8 cellular contexts compared by ENCODE assay signal in genomic region chr9:136842380-136842948, GRCh38. TPM values are rescaled to one million over a fixed set of nuclear protein-coding genes. Genes with fewer than 3 reads are reported as not detected.
DNase-seq lines count a peak whose midpoint lies in the region; ATAC-seq and TF ChIP-seq lines count a peak whose summit lies in the region.
"Not testable (repeated sequence)": the region's sequence is repeated elsewhere in the genome, so short reads cannot be mapped to it uniquely, and the experiment has no call there.

Gene AJM1 (plus strand): TSS chr9:136842478. CDS start chr9:136844415, 1,937 bp downstream.

- in situ Hi-C loops in Panc1 (cut with HindIII; ENCODE audit: low pct_unique_long_range_greater_than_20kb, low sequenced_read_pairs), result not testable (repeated sequence)

- not testable (repeated sequence) for H3K27me3 Mint-ChIP-seq in Calu3 (ENCODE audit: unreplicated experiment)

- peak within 1 kb of the TSS; percentile 71 for H3K4me3 Mint-ChIP-seq in Calu3 (ENCODE audit: low read depth, unreplicated experiment)

- H3K36me3 Mint-ChIP-seq in Calu3 (ENCODE audit: insufficient read depth, unreplicated experiment), result peaks cover 38% of the 10 kb centered on the region

- H3K27ac ChIP-seq in Panc1 (ENCODE audit: low read length), result peak within 1 kb of the TSS; percentile 74

- not testable (repeated sequence) for H3K9me3 ChIP-seq in Panc1 (ENCODE audit: control insufficient read depth, insufficient read depth, low read depth, low read length); mucosa of descending colon

- CTCF ChIA-PET in Calu3 (lab: Charles Lee) (interaction anchor here (0.7 to 1.2 kb wide), 6 partner anchors 23 to 193 kb away, joined by 3 to 6 read pairs (median 4); no protein-coding TSS in a partner anchor), Panc1 (lab: Charles Lee) (interaction anchor here (0.6 to 0.7 kb wide), 3 partner anchors 17 to 96 kb away, joined by 3 to 8 read pairs (median 7); no protein-coding TSS in a partner anchor)

- peak; percentile 75 for DNase-seq in Calu3
- peak; percentile 70 for DNase-seq in Jurkat, Clone E6-1 (ENCODE audit: low read depth, low spot score)
- DNase-seq in Panc1 (ENCODE audit: low read depth, low spot score), result peak; percentile 53
- DNase-seq in activated T-cell treated with anti-CD3 and anti-CD28 coated beads for 48 hours (ENCODE audit: low read depth), result peak; percentile 81
- DNase-seq in epithelial cell of esophagus (ENCODE audit: low read depth), result peak; percentile 79
- DNase-seq in mucosa of descending colon, result peak; percentile 83 to 89 (median 85)
- DNase-seq in stimulated activated CD8-positive, alpha-beta memory T cell treated with anti-CD3 and anti-CD28 coated beads, Interleukin-15, amount 100 ng/mL, for 4 hours (ENCODE audit: low read depth in 2 of 2), result peak; percentile 56 to 58

- H3K4me1 ChIP-seq in Panc1 (ENCODE audit: control insufficient read depth, insufficient read depth, low read length), result peaks cover 26% of the 10 kb centered on the region
- H3K4me1 ChIP-seq in mucosa of descending colon (ENCODE audit: low read depth), result peaks cover 47% of the 10 kb centered on the region

- not testable (repeated sequence) for H3K9me3 Mint-ChIP-seq in Calu3 (ENCODE audit: low read depth, unreplicated experiment)

- not testable (repeated sequence) for H3K36me3 ChIP-seq in Panc1 (ENCODE audit: control insufficient read depth, insufficient read depth, low read length); mucosa of descending colon (ENCODE audit: low read depth)

- BruUV-seq in Calu3 (replicated peaks; lab: Mats Ljungman, UMichigan); Panc1 (replicated peaks; lab: Mats Ljungman, UMichigan): not testable (repeated sequence)

- POLR2A ChIA-PET in Panc1 (lab: Charles Lee), result interaction anchor here (0.6 kb wide), 1 partner anchor 34 kb away, joined by 4 read pairs; no protein-coding TSS in a partner anchor

- H3K27me3 ChIP-seq in Panc1 (ENCODE audit: control insufficient read depth, insufficient read depth, low read length), result not testable (repeated sequence)

- intact Hi-C loops in Calu3 (cut with micrococcal nuclease; ENCODE audit: unreplicated experiment); Panc1 (cut with micrococcal nuclease; ENCODE audit: unreplicated experiment); mucosa of descending colon (cut with DNase I, micrococcal nuclease): not testable (repeated sequence)

- TF ChIP-seq CTCF in Calu3 (IDR thresholded peaks at IDR 0.05; ENCODE audit: unreplicated experiment), result peak; percentile 87
- peak; percentile 87 for TF ChIP-seq CTCF in Panc1 (IDR thresholded peaks at IDR 0.05)
- TF ChIP-seq CTCF in epithelial cell of esophagus (IDR thresholded peaks at IDR 0.05; ENCODE audit: insufficient read depth, low read depth, low read length, missing control alignments), result peak; percentile 71
- TF ChIP-seq CTCF in mucosa of descending colon (IDR thresholded peaks at IDR 0.05), result peak; percentile 90

- peak within 1 kb of the TSS; percentile 39 for H3K27ac Mint-ChIP-seq in Calu3 (ENCODE audit: unreplicated experiment)

- peak within 1 kb of the TSS; percentile 49 for H3K4me3 ChIP-seq in Jurkat, Clone E6-1 (ENCODE audit: low read length)
- H3K4me3 ChIP-seq in Panc1 (ENCODE audit: low read depth in 2 of 2, low read length in 2 of 2) (peak within 1 kb of the TSS; percentile 43 to 57), epithelial cell of esophagus (ENCODE audit: low read length) (peak within 1 kb of the TSS; percentile 10)
- H3K4me3 ChIP-seq in mucosa of descending colon, result not testable (repeated sequence)

- peak; percentile 68 for ATAC-seq in GM21619 (IDR thresholded peaks at IDR 0.05; ENCODE audit: unreplicated experiment)
- peak; percentile 76 for ATAC-seq in Panc1
- peak; percentile 67 for ATAC-seq in mucosa of descending colon

- not testable (repeated sequence) for H3K4me1 Mint-ChIP-seq in Calu3 (ENCODE audit: low read depth, unreplicated experiment)

RNA-seq across cellular contexts. Expression of gene AJM1, which starts in this region (rescaled TPM):
- total RNA-seq in Calu3 (2022) (2.9 and 3.2 TPM in 2 replicates), Panc1 (2021; ENCODE audit: unreplicated experiment) (7.2 TPM), mucosa of descending colon (10 to 100 TPM in 2 of 3 donors, 1 to 10 TPM in 1; 7.4 to 21.6 (median 16.4) TPM)
- 1.5 TPM for polyA plus RNA-seq in Jurkat, Clone E6-1 (2012; ENCODE audit: insufficient read depth, insufficient read length)
- 11.9 TPM for polyA plus RNA-seq in Panc1 (2012; ENCODE audit: insufficient read length)
